Comparison of ENCODE assay signal across 17 cellular contexts in genomic region chr17:71757156-71757555, GRCh38.
A peak's percentile ranks its signal among the peaks of the same experiment; 100 is the strongest.
DNase-seq lines count a peak whose midpoint lies in the region; ATAC-seq, FAIRE-seq and TF ChIP-seq lines count a peak whose summit lies in the region.
"Had no signal": no experiment of that assay in that cellular context is flagged by ENCODE, and none has a peak within 500 bp of the region (broad histone marks: within the 10 kb centered on the region; RNA-seq: fewer than 3 reads in every experiment).

No MANE protein-coding gene starts in this region.

- no peaks in the 10 kb centered on the region for H3K4me1 Mint-ChIP-seq in glutamatergic neuron (ENCODE audit: low read depth, unreplicated experiment)
- H3K4me1 Mint-ChIP-seq: CD4-positive, CD25-positive, alpha-beta regulatory T cell had no signal

- no peaks in the 10 kb centered on the region for H3K27me3 Mint-ChIP-seq in glutamatergic neuron (ENCODE audit: unreplicated experiment)
- H3K27me3 Mint-ChIP-seq: CD4-positive, CD25-positive, alpha-beta regulatory T cell had no signal

- TF ChIP-seq CTCF in AG10803 (conservative IDR thresholded peaks at IDR 0.05; ENCODE audit: low read length), result no peak
- TF ChIP-seq CTCF in HFF-Myc (IDR thresholded peaks at IDR 0.05; ENCODE audit: low read depth, low read length, missing control alignments), result no peak
- no peak for TF ChIP-seq CTCF in bronchial epithelial cell (IDR thresholded peaks at IDR 0.05; ENCODE audit: insufficient read depth, low read length, severe bottlenecking)
- no peak for TF ChIP-seq CTCF in glutamatergic neuron (IDR thresholded peaks at IDR 0.05; ENCODE audit: partially characterized antibody, unreplicated experiment)

- H3K4me3 ChIP-seq in AG10803 (ENCODE audit: low read length) (no peak overlapping the region), HFF-Myc (replicated peaks; ENCODE audit: low read depth, low read length) (no peak overlapping the region), bronchial epithelial cell (ENCODE audit: low read depth, low read length) (no peak overlapping the region)
- H3K4me3 ChIP-seq: BLaER1 treated with 17β-estradiol and CSF1 and Interleukin-3, amounts not matched to agents 10 nM and 100 nM; HAP-1 had no signal

- no peaks in the 10 kb centered on the region for H3K27me3 ChIP-seq in bronchial epithelial cell (ENCODE audit: control insufficient read depth, insufficient read depth, low read length)
- H3K27me3 ChIP-seq: BLaER1 treated with 17β-estradiol and CSF1 and Interleukin-3, amounts not matched to agents 10 nM and 100 nM had no signal

- peak; percentile 7 for FAIRE-seq in bronchial epithelial cell (lab: Jason Lieb, UNC)
- FAIRE-seq: GM12891, H1 had no signal

- H3K4me3 Mint-ChIP-seq in glutamatergic neuron (ENCODE audit: unreplicated experiment), result no peak overlapping the region
- H3K4me3 Mint-ChIP-seq: CD4-positive, CD25-positive, alpha-beta regulatory T cell had no signal

- no peak for ATAC-seq in GM18861 (IDR thresholded peaks at IDR 0.05; ENCODE audit: unreplicated experiment)
- ATAC-seq in HG03469 (IDR thresholded peaks at IDR 0.05; ENCODE audit: unreplicated experiment), result no peak

- no peaks in the 10 kb centered on the region for H3K9me3 Mint-ChIP-seq in glutamatergic neuron (ENCODE audit: unreplicated experiment)

- peak; percentile 43 for DNase-seq in AG10803 (ENCODE audit: low read depth)
- DNase-seq in HFF-Myc (ENCODE audit: extremely low read depth, low read depth), result peak; percentile 9
- no peak for DNase-seq in bronchial epithelial cell (ENCODE audit: low read depth)
- no peak for DNase-seq in NCI-H1930 (lab: John Stamatoyannopoulos, UW)
- no peak for DNase-seq in glutamatergic neuron
- DNase-seq: AML-193; CD4-positive, CD25-positive, alpha-beta regulatory T cell; DMS 273 treated with DMSO at 0.1 percent for 48 hours; IMR-90; Kasumi-1; KBM-7 had no signal

- H3K36me3 Mint-ChIP-seq in glutamatergic neuron (ENCODE audit: unreplicated experiment), result no peaks in the 10 kb centered on the region
- H3K36me3 Mint-ChIP-seq: CD4-positive, CD25-positive, alpha-beta regulatory T cell had no signal

- no peaks in the 10 kb centered on the region for H3K36me3 ChIP-seq in bronchial epithelial cell (ENCODE audit: control insufficient read depth, insufficient read depth, low read length)
- H3K36me3 ChIP-seq: BLaER1 treated with 17β-estradiol and CSF1 and Interleukin-3, amounts not matched to agents 10 nM and 100 nM; HAP-1 had no signal

- no peak overlapping the region for H3K27ac Mint-ChIP-seq in glutamatergic neuron (ENCODE audit: unreplicated experiment)
- H3K27ac Mint-ChIP-seq: CD4-positive, CD25-positive, alpha-beta regulatory T cell had no signal

Comparison
In these comparisons a context has a peak if more than half of its experiments do, and no peak if none do; other contexts are left out.
1. DNase-seq: peak in AG10803 (single experiment) and HFF-Myc (single experiment); none in bronchial epithelial cell (single experiment), NCI-H1930 (0 of 2) and glutamatergic neuron (single experiment).